Comparison of ENCODE assay signal across 23 cellular contexts in genomic region chr1:234289538-234290305, GRCh38.
DNase-seq lines count a peak whose midpoint lies in the region; ATAC-seq, FAIRE-seq and TF ChIP-seq lines count a peak whose summit lies in the region.
"Had no signal": no experiment of that assay in that cellular context is flagged by ENCODE, and none has a peak within 500 bp of the region (broad histone marks: within the 10 kb centered on the region; RNA-seq: fewer than 3 reads in every experiment).

No MANE protein-coding gene starts in this region.

- no peak for TF ChIP-seq POLR2A in GM12878 (IDR thresholded peaks at IDR 0.05; ENCODE audit: low read depth, low read length)

- TF ChIP-seq EP300 in GM12878 (IDR thresholded peaks at IDR 0.05; ENCODE audit: borderline replicate concordance in 1 of 2, control insufficient read depth in 1 of 2, low read depth in 2 of 2, low read length in 2 of 2) = no peak

- H3K27ac ChIP-seq in A673 (ENCODE audit: low read depth, low read length, poor library complexity, severe bottlenecking) = peak overlapping the region; percentile 10
- H3K27ac ChIP-seq in GM12878 (ENCODE audit: control insufficient read depth, insufficient read depth) = no peak overlapping the region
- H3K27ac ChIP-seq: A549, BLaER1, C4-2B, GM23248 had no signal

- CTCF ChIA-PET in A673 (lab: Charles Lee) = no interaction called here
- CTCF ChIA-PET in GM12878 (lab: Yijun Ruan, JAX) = interaction anchor here (0.8 to 1.1 kb wide), 3 partner anchors 11 to 33 kb away, joined by 3 to 4 read pairs (median 3); no protein-coding TSS in a partner anchor

- H3K9me3 ChIP-seq in A673 (ENCODE audit: low read depth, low read length, poor library complexity, severe bottlenecking) (peaks cover 16% of the 10 kb centered on the region), GM12878 (replicated peaks; ENCODE audit: control insufficient read depth, insufficient read depth, low read length) (no peaks in the 10 kb centered on the region; the same call in none of the 3 replicates)

- intact Hi-C loops in A673 (cut with micrococcal nuclease; ENCODE audit: unreplicated experiment) (no loop called here), GM12878 (cut with micrococcal nuclease; ENCODE audit: unreplicated experiment) (no loop called here)

- no peaks in the 10 kb centered on the region for H3K79me2 ChIP-seq in GM12878 (ENCODE audit: control insufficient read depth, insufficient read depth, low read length)

- H3K36me3 ChIP-seq in A673 (ENCODE audit: insufficient read depth, low read length, poor library complexity, severe bottlenecking) = no peaks in the 10 kb centered on the region
- no peaks in the 10 kb centered on the region for H3K36me3 ChIP-seq in GM12878 (ENCODE audit: control insufficient read depth in 2 of 2, insufficient read depth in 2 of 2, low read length in 1 of 2)
- H3K36me3 ChIP-seq: BLaER1 had no signal

- no peak overlapping the region for H3K9ac ChIP-seq in GM12878 (ENCODE audit: control insufficient read depth, insufficient read depth, low read length)
- H3K9ac ChIP-seq: BLaER1, GM23248 had no signal

- TF ChIP-seq CTCF in A673 (conservative IDR thresholded peaks at IDR 0.05; ENCODE audit: low read depth, low read length) (no peak), GM12878 (IDR thresholded peaks at IDR 0.05 in 2 of 3, conservative IDR thresholded peaks at IDR 0.05 in 1 of 3; ENCODE audit: control insufficient read depth in 2 of 3, extremely low read depth in 1 of 3, insufficient read depth in 1 of 3, low read depth in 3 of 3, low read length in 3 of 3) (no peak)

- no peak overlapping the region for H3K4me2 ChIP-seq in GM12878 (ENCODE audit: control insufficient read depth, insufficient read depth)
- H3K4me2 ChIP-seq: A549, BLaER1 had no signal

- H3K4me3 ChIP-seq in A673 (ENCODE audit: low read depth, low read length, poor library complexity, severe bottlenecking) (no peak overlapping the region), GM12878 (no peak overlapping the region)
- H3K4me3 ChIP-seq: A549, BLaER1, GM23248 had no signal

- RAD21 ChIA-PET in GM12878 (lab: Charles Lee; ENCODE audit: unreplicated experiment) = interaction anchor here (1.3 kb wide), 1 partner anchor 20 kb away, joined by 5 read pairs; no protein-coding TSS in a partner anchor

- peak; percentile 59 for ATAC-seq in GM18868 (IDR thresholded peaks at IDR 0.05; ENCODE audit: unreplicated experiment)
- ATAC-seq in GM12878 = no peak
- no peak for ATAC-seq in GM18867 (IDR thresholded peaks at IDR 0.05; ENCODE audit: unreplicated experiment)
- ATAC-seq: A549; CD8-positive, alpha-beta T cell; HCT116 had no signal

- SMC1A ChIA-PET in GM12878 (lab: Charles Lee; ENCODE audit: uncharacterized antibody, unreplicated experiment) = interaction anchor here (0.6 to 1.5 kb wide), 3 partner anchors 14 to 82 kb away, joined by 3 to 6 read pairs (median 3); no protein-coding TSS in a partner anchor

- H3K4me1 ChIP-seq in A673 (ENCODE audit: insufficient read depth, low read length, poor library complexity, severe bottlenecking) (peaks cover 22% of the 10 kb centered on the region), GM12878 (ENCODE audit: control insufficient read depth, insufficient read depth, low read length) (no peaks in the 10 kb centered on the region)
- H3K4me1 ChIP-seq: A549, BLaER1, Caco-2 had no signal

- no peak for DNase-seq in A673 (ENCODE audit: low spot score)
- no peak for DNase-seq in GM12878 (ENCODE audit: low read depth, low spot score)
- no peak for DNase-seq in D341Med (ENCODE audit: low spot score)
- no peak for DNase-seq in DMS53 (lab: John Stamatoyannopoulos, UW)
- DNase-seq: 8988T; Caco-2; CD4-positive, CD25-positive, alpha-beta regulatory T cell; CD8-positive, alpha-beta T cell; DMS 273 treated with DMSO at 0.1 percent for 48 hours; DND-41; GM23248; H9 had no signal

- no peak overlapping the region for H2AFZ ChIP-seq in GM12878 (ENCODE audit: control insufficient read depth, low read depth, low read length)
- H2AFZ ChIP-seq: GM23248 had no signal

- H3K27me3 ChIP-seq in A673 (replicated peaks; ENCODE audit: insufficient read depth, low read depth, low read length, poor library complexity) (no peaks in the 10 kb centered on the region), GM12878 (replicated peaks in 1 of 2; ENCODE audit: control insufficient read depth in 2 of 2, insufficient read depth in 2 of 2, low read length in 1 of 2) (no peaks in the 10 kb centered on the region)
- H3K27me3 ChIP-seq: BLaER1 had no signal

- POLR2A ChIA-PET in A673 (lab: Charles Lee; ENCODE audit: low non-redundant PET) = no interaction called here
- POLR2A ChIA-PET in GM12878 (lab: Charles Lee) = no interaction called here

- BruUV-seq in A673 (replicated peaks; lab: Mats Ljungman, UMichigan) (TSS peak; percentile 7), GM12878 (replicated peaks; lab: Mats Ljungman, UMichigan) (no TSS peak)

- no peaks in the 10 kb centered on the region for H4K20me1 ChIP-seq in GM12878 (ENCODE audit: control insufficient read depth, insufficient read depth)
- H4K20me1 ChIP-seq: BLaER1 had no signal

- in situ Hi-C loops in GM12878 (cut with MboI) = no loop called here

- no peak for TF ChIP-seq RAD21 in GM12878 (IDR thresholded peaks at IDR 0.05; ENCODE audit: insufficient read depth, low read depth, low read length)

- 0% methylated on average over 2 of the region's 2 CpGs for WGBS in GM12878 (ENCODE audit: insufficient coverage, insufficient replicate concordance, low lambda C conversion rate, missing lambda C conversion rate)

- no peak for FAIRE-seq in GM12878 (lab: Jason Lieb, UNC)
- FAIRE-seq: A549, D721Med, G401.6, GM12891, GM18507, GM19239 had no signal

TF ChIP-seq in GM12878, 131 proteins besides CTCF, POLR2A, EP300 and RAD21:
- TF ChIP-seq SUZ12 (IDR thresholded peaks at IDR 0.05; ENCODE audit: unreplicated experiment) (no peak), ZNF24 (IDR thresholded peaks at IDR 0.05) (no peak), TAF1 (IDR thresholded peaks at IDR 0.05; ENCODE audit: borderline replicate concordance, low read depth, low read length) (no peak), HDAC6 (IDR thresholded peaks at IDR 0.05; ENCODE audit: unreplicated experiment) (no peak), MXI1 (IDR thresholded peaks at IDR 0.05; ENCODE audit: low read depth, low read length) (no peak), ZNF687 (IDR thresholded peaks at IDR 0.05) (no peak), MEF2B (IDR thresholded peaks at IDR 0.05; ENCODE audit: partially characterized antibody, poor library complexity, severe bottlenecking) (peak; percentile 16)
